ENCODE assay signal across 19 cellular contexts in the genomic region with DNA sequence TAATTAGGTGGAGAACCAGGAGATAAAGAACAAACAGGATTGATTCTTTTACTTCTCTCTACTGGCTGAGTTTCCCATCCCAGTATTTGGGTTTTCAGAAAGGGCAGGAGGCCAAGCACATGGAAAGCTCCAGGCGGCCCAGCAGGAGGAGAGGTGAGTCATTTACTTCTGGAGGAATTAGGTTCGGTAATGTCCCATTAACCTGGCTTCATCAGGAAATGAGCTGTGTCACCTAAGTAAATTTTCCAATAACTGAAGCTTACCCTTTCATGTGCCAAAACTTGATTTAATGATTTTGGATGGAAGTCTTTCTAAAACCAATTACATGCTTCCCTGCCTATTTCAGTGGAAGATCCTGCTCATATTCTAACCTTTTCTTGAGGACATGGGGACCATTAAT.
A peak's percentile ranks its signal among the peaks of the same experiment; 100 is the strongest.
DNase-seq lines count a peak whose midpoint lies in the region; ATAC-seq and TF ChIP-seq lines count a peak whose summit lies in the region.
"Had no signal": no experiment of that assay in that cellular context is flagged by ENCODE, and none has a peak within 500 bp of the region (broad histone marks: within the 10 kb centered on the region; RNA-seq: fewer than 3 reads in every experiment).

No MANE protein-coding gene starts in this region.

- H3K4me3 Mint-ChIP-seq in activated CD4-positive, alpha-beta T cell treated with anti-CD3 and anti-CD28 coated beads, Interleukin-2, amount 10 ng/mL, durations not matched to agents 7 days and 5 days, result no peak overlapping the region
- H3K4me3 Mint-ChIP-seq: B cell, naive B cell had no signal

- H3K27ac Mint-ChIP-seq in activated CD4-positive, alpha-beta T cell treated with anti-CD3 and anti-CD28 coated beads, Interleukin-2, amount 10 ng/mL, durations not matched to agents 7 days and 5 days, result no peak overlapping the region
- H3K27ac Mint-ChIP-seq: B cell, naive B cell had no signal

- intact Hi-C loops in stomach (cut with DNase I; ENCODE audit: low total_unique reads), result no loop called here

- ATAC-seq in HG02981 (IDR thresholded peaks at IDR 0.05; ENCODE audit: unreplicated experiment) (no peak), HG02852 (IDR thresholded peaks at IDR 0.05; ENCODE audit: unreplicated experiment) (no peak)
- ATAC-seq: GM12878, left lung had no signal

- CTCF ChIA-PET in activated CD4-positive, alpha-beta T cell treated with anti-CD3 and anti-CD28 coated beads, Interleukin-2, amount 10 ng/mL, durations not matched to agents 7 days and 5 days (lab: Charles Lee), result no interaction called here

- DNase-seq in DMS79 treated with DMSO at 0.1 percent for 48 hours (lab: John Stamatoyannopoulos, UW) (peak; percentile 63), M059J (ENCODE audit: low read depth) (peak; percentile 84), cardiac fibroblast (ENCODE audit: low read depth in 2 of 2) (peak; percentile 36 to 40), kidney tubule cell (ENCODE audit: low spot score) (peak; percentile 64), stomach (no peak)
- no peak for DNase-seq in activated CD4-positive, alpha-beta T cell treated with anti-CD3 and anti-CD28 coated beads, Interleukin-2, amount 10 ng/mL, durations not matched to agents 7 days and 5 days
- DNase-seq: activated naive CD4-positive, alpha-beta T cell treated with Interleukin-2 at 50 U/mL for 16 hours; DMS153; left lung; naive B cell; NCI-H1417; NCI-H510A had no signal

- POLR2A ChIA-PET in activated CD4-positive, alpha-beta T cell treated with anti-CD3 and anti-CD28 coated beads, Interleukin-2, amount 10 ng/mL, durations not matched to agents 7 days and 5 days (lab: Charles Lee), result no interaction called here

- TF ChIP-seq CTCF in cardiac fibroblast (IDR thresholded peaks at IDR 0.05; ENCODE audit: low read depth, low read length) (no peak), stomach (IDR thresholded peaks at IDR 0.05) (no peak)

- H3K36me3 ChIP-seq in stomach, result no peaks in the 10 kb centered on the region
- H3K36me3 ChIP-seq: left lung, prostate gland, suprapubic skin had no signal

- no peak for TF ChIP-seq EP300 in stomach (IDR thresholded peaks at IDR 0.05)

- no peak overlapping the region for H3K27ac ChIP-seq in stomach
- H3K27ac ChIP-seq: left lung, prostate gland, suprapubic skin, VCaP had no signal

- no peaks in the 10 kb centered on the region for H3K4me1 Mint-ChIP-seq in activated CD4-positive, alpha-beta T cell treated with anti-CD3 and anti-CD28 coated beads, Interleukin-2, amount 10 ng/mL, durations not matched to agents 7 days and 5 days
- H3K4me1 Mint-ChIP-seq: B cell, naive B cell had no signal

- no peaks in the 10 kb centered on the region for H3K9me3 ChIP-seq in stomach
- H3K9me3 ChIP-seq: left lung, prostate gland, suprapubic skin had no signal

- H3K36me3 Mint-ChIP-seq in activated CD4-positive, alpha-beta T cell treated with anti-CD3 and anti-CD28 coated beads, Interleukin-2, amount 10 ng/mL, durations not matched to agents 7 days and 5 days (ENCODE audit: low read depth), result no peaks in the 10 kb centered on the region
- H3K36me3 Mint-ChIP-seq: naive B cell had no signal

- H3K9me3 Mint-ChIP-seq in activated CD4-positive, alpha-beta T cell treated with anti-CD3 and anti-CD28 coated beads, Interleukin-2, amount 10 ng/mL, durations not matched to agents 7 days and 5 days, result no peaks in the 10 kb centered on the region

- H3K4me3 ChIP-seq in cardiac fibroblast (replicated peaks in 1 of 2; ENCODE audit: low read depth in 2 of 2, low read length in 2 of 2) (no peak overlapping the region), stomach (no peak overlapping the region)
- H3K4me3 ChIP-seq: GM12878, left lung, prostate gland, suprapubic skin had no signal

- 30 to 55% (median 46%) methylated on average over 2 of the region's 2 CpGs for whole genome bisulfite sequencing in stomach, 5 donors

- H3K4me1 ChIP-seq in stomach, result peaks cover 0 to 8% (median 2%) of the 10 kb centered on the region in 4 donors
- H3K4me1 ChIP-seq: prostate gland had no signal

- H3K27me3 Mint-ChIP-seq in activated CD4-positive, alpha-beta T cell treated with anti-CD3 and anti-CD28 coated beads, Interleukin-2, amount 10 ng/mL, durations not matched to agents 7 days and 5 days, result peaks cover 9% of the 10 kb centered on the region

- H3K27me3 ChIP-seq in stomach, result peaks cover 0 to 4% (median 0%) of the 10 kb centered on the region in 3 donors
- H3K27me3 ChIP-seq: left lung, suprapubic skin had no signal

- no peak for TF ChIP-seq POLR2A in stomach (IDR thresholded peaks at IDR 0.05)

Comparison
In these comparisons a context has a peak if more than half of its experiments do, and no peak if none do; other contexts are left out.
1. DNase-seq: peak in DMS79 treated with DMSO at 0.1 percent for 48 hours (single experiment), M059J (single experiment), cardiac fibroblast (2 of 2) and kidney tubule cell (single experiment); none in stomach (single experiment) and activated CD4-positive, alpha-beta T cell treated with anti-CD3 and anti-CD28 coated beads, Interleukin-2, amount 10 ng/mL, durations not matched to agents 7 days and 5 days (single experiment).